ENCODE assay signal across 8 cellular contexts in the genomic region with DNA sequence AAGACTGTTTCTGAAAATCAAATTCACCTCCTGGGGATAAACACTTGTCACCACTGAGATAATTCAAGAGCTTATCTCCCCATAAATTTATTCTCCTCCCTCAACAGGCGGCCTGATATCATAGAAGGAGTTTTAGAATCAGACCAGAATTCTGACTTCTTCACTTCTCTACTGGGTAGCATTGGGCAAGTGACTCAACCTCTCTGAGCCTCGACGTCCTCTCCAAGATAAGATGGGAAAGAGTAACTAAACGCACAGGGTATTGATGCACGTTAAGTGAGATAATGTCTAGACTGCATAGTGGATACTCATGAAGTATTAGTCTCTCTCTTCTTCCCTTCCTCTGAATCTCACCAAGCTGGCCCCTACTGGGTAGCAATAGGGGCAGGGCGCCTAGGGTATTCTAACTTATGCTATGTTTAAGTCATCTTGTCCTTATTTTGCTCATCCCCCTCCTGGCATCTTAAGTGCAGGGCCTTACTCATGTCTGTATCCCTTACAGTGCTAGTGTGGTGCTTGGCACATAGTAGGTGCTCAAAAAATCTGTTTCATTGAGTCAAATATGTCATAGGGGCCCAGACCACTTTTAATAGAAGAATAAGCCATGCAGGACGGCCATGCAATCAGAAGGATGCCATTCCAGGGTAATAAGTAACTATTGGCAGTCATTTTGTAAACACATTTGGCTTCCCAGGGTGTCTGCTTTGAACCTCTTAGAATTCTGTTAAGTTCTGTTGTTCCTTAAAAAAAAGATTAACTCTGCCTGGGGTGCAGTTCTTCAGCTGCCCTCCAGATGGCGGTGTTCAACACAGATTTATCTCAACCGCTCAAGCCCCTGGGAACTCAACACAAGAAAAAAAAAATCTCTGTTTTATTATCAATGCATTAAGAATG.
DNase-seq lines count a peak whose midpoint lies in the region; ATAC-seq and TF ChIP-seq lines count a peak whose summit lies in the region.

No MANE protein-coding gene starts in this region.

- WGBS in right lobe of liver (ENCODE audit: insufficient coverage, low coverage, low lambda C conversion rate, missing lambda C conversion rate), result 42% methylated on average over 8 of the region's 9 CpGs

- no peak overlapping the region for H3K4me3 ChIP-seq in Jurkat, Clone E6-1 (ENCODE audit: low read length)
- H3K4me3 ChIP-seq in colonic mucosa, result no peak overlapping the region
- no peak overlapping the region for H3K4me3 ChIP-seq in right lobe of liver

- no peaks in the 10 kb centered on the region for H3K9me3 ChIP-seq in colonic mucosa
- no peaks in the 10 kb centered on the region for H3K9me3 ChIP-seq in right lobe of liver

- DNase-seq in NCI-H2196 (lab: John Stamatoyannopoulos, UW; ENCODE audit: unreplicated experiment) (peak; percentile 15), NCI-H2196 treated with DMSO at 0.1 percent for 48 hours (lab: John Stamatoyannopoulos, UW; ENCODE audit: unreplicated experiment) (no peak), SK-MEL-5 (ENCODE audit: low read depth, low spot score) (peak; percentile 77), colonic mucosa (peak; percentile 30), right lobe of liver (peak in 1 of 3 donors; percentile 53)
- peak; percentile 63 for DNase-seq in Jurkat, Clone E6-1 (ENCODE audit: low read depth, low spot score)
- peak; percentile 1 for DNase-seq in stimulated activated CD8-positive, alpha-beta memory T cell treated with anti-CD3 and anti-CD28 coated beads, Interleukin-4, amount 100 ng/mL, for 24 hours (ENCODE audit: low read depth)

- in situ Hi-C loops in SK-MEL-5 (cut with HindIII; ENCODE audit: low pct_unique_long_range_greater_than_20kb, low sequenced_read_pairs), result no loop called here

- peak; percentile 81 to 94 (median 86) for ATAC-seq in right lobe of liver
- no peak for ATAC-seq in activated CD4-positive, CD25-positive, alpha-beta regulatory T cell treated with anti-CD3 and anti-CD28 coated beads, Interleukin-2, amount 50 U/mL, for 24 hours

- H3K27ac ChIP-seq in colonic mucosa (no peak overlapping the region), right lobe of liver (no peak overlapping the region)

- no peak overlapping the region for H3K9ac ChIP-seq in colonic mucosa (ENCODE audit: low read depth in 2 of 2, low read length in 2 of 2)

- intact Hi-C loops in colonic mucosa (cut with DNase I) (loop anchor here (5.0 kb wide), 1 partner anchor 384 kb away; no protein-coding TSS in a partner anchor), right lobe of liver (cut with DNase I) (no loop called here)

- TF ChIP-seq CTCF in colonic mucosa (IDR thresholded peaks at IDR 0.05) (peak; percentile 99), right lobe of liver (IDR thresholded peaks at IDR 0.05) (peak; percentile 86 to 99 (median 97))

- no peak for TF ChIP-seq POLR2A in right lobe of liver (IDR thresholded peaks at IDR 0.05)

- no peaks in the 10 kb centered on the region for H3K27me3 ChIP-seq in colonic mucosa
- H3K27me3 ChIP-seq in right lobe of liver, result no peaks in the 10 kb centered on the region

- H3K4me1 ChIP-seq in colonic mucosa (no peaks in the 10 kb centered on the region), right lobe of liver (no peaks in the 10 kb centered on the region)

- H3K36me3 ChIP-seq in colonic mucosa, result no peaks in the 10 kb centered on the region
- no peaks in the 10 kb centered on the region for H3K36me3 ChIP-seq in right lobe of liver

Comparison
In these comparisons a context has a peak if more than half of its experiments do, and no peak if none do; other contexts are left out.
1. ATAC-seq: peak in right lobe of liver (4 of 4); none in activated CD4-positive, CD25-positive, alpha-beta regulatory T cell treated with anti-CD3 and anti-CD28 coated beads, Interleukin-2, amount 50 U/mL, for 24 hours (0 of 2).